2 cellular contexts compared by ENCODE assay signal in the genomic region with DNA sequence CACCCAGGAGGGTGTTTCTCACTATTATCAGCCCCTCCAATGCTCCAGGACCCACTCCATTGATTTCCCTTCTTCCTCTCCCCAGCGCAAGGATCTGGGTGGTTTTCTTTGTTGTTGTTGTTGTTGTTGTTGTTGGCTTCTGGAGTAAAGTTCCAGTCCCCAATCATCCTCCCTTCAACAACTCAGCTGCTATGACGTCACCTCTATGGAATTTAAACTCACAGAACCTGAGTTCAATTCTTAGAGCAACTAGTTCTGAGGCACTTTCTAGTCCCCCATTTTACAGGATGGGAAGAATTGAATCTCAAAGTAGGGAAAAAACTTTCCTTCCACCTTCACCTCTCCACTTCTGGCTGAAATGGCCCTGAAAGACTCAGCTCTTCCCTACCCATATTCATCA.
TF ChIP-seq lines count a peak whose summit lies in the region.

No MANE protein-coding gene starts in this region.

TF ChIP-seq in GM23338, 12 proteins besides CTCF, POLR2A, EP300 and RAD21 (continues in another document):
- TF ChIP-seq, protein P1, sequence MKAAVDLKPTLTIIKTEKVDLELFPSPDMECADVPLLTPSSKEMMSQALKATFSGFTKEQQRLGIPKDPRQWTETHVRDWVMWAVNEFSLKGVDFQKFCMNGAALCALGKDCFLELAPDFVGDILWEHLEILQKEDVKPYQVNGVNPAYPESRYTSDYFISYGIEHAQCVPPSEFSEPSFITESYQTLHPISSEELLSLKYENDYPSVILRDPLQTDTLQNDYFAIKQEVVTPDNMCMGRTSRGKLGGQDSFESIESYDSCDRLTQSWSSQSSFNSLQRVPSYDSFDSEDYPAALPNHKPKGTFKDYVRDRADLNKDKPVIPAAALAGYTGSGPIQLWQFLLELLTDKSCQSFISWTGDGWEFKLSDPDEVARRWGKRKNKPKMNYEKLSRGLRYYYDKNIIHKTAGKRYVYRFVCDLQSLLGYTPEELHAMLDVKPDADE (IDR thresholded peaks at IDR 0.05), result no peak
- no peak for TF ChIP-seq EZH2 (IDR thresholded peaks at IDR 0.05; ENCODE audit: low read depth, unreplicated experiment)
- no peak for TF ChIP-seq CREB1 (CRISPR knock-in tag; IDR thresholded peaks at IDR 0.05; ENCODE audit: low read depth)
- TF ChIP-seq POLR2AphosphoS5 (IDR thresholded peaks at IDR 0.05; ENCODE audit: low read depth), result no peak
- TF ChIP-seq, protein P2, sequence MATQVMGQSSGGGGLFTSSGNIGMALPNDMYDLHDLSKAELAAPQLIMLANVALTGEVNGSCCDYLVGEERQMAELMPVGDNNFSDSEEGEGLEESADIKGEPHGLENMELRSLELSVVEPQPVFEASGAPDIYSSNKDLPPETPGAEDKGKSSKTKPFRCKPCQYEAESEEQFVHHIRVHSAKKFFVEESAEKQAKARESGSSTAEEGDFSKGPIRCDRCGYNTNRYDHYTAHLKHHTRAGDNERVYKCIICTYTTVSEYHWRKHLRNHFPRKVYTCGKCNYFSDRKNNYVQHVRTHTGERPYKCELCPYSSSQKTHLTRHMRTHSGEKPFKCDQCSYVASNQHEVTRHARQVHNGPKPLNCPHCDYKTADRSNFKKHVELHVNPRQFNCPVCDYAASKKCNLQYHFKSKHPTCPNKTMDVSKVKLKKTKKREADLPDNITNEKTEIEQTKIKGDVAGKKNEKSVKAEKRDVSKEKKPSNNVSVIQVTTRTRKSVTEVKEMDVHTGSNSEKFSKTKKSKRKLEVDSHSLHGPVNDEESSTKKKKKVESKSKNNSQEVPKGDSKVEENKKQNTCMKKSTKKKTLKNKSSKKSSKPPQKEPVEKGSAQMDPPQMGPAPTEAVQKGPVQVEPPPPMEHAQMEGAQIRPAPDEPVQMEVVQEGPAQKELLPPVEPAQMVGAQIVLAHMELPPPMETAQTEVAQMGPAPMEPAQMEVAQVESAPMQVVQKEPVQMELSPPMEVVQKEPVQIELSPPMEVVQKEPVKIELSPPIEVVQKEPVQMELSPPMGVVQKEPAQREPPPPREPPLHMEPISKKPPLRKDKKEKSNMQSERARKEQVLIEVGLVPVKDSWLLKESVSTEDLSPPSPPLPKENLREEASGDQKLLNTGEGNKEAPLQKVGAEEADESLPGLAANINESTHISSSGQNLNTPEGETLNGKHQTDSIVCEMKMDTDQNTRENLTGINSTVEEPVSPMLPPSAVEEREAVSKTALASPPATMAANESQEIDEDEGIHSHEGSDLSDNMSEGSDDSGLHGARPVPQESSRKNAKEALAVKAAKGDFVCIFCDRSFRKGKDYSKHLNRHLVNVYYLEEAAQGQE (IDR thresholded peaks at IDR 0.05; ENCODE audit: unreplicated experiment), result no peak
- no peak for TF ChIP-seq ZNF114 (CRISPR knock-in tag; IDR thresholded peaks at IDR 0.05)
- no peak for TF ChIP-seq ZNF331 (CRISPR knock-in tag; IDR thresholded peaks at IDR 0.05; ENCODE audit: low read depth)
- TF ChIP-seq JUNB (IDR thresholded peaks at IDR 0.05; ENCODE audit: unreplicated experiment), result no peak
- TF ChIP-seq NANOG (IDR thresholded peaks at IDR 0.05; ENCODE audit: borderline replicate concordance), result no peak
- TF ChIP-seq, protein P3, sequence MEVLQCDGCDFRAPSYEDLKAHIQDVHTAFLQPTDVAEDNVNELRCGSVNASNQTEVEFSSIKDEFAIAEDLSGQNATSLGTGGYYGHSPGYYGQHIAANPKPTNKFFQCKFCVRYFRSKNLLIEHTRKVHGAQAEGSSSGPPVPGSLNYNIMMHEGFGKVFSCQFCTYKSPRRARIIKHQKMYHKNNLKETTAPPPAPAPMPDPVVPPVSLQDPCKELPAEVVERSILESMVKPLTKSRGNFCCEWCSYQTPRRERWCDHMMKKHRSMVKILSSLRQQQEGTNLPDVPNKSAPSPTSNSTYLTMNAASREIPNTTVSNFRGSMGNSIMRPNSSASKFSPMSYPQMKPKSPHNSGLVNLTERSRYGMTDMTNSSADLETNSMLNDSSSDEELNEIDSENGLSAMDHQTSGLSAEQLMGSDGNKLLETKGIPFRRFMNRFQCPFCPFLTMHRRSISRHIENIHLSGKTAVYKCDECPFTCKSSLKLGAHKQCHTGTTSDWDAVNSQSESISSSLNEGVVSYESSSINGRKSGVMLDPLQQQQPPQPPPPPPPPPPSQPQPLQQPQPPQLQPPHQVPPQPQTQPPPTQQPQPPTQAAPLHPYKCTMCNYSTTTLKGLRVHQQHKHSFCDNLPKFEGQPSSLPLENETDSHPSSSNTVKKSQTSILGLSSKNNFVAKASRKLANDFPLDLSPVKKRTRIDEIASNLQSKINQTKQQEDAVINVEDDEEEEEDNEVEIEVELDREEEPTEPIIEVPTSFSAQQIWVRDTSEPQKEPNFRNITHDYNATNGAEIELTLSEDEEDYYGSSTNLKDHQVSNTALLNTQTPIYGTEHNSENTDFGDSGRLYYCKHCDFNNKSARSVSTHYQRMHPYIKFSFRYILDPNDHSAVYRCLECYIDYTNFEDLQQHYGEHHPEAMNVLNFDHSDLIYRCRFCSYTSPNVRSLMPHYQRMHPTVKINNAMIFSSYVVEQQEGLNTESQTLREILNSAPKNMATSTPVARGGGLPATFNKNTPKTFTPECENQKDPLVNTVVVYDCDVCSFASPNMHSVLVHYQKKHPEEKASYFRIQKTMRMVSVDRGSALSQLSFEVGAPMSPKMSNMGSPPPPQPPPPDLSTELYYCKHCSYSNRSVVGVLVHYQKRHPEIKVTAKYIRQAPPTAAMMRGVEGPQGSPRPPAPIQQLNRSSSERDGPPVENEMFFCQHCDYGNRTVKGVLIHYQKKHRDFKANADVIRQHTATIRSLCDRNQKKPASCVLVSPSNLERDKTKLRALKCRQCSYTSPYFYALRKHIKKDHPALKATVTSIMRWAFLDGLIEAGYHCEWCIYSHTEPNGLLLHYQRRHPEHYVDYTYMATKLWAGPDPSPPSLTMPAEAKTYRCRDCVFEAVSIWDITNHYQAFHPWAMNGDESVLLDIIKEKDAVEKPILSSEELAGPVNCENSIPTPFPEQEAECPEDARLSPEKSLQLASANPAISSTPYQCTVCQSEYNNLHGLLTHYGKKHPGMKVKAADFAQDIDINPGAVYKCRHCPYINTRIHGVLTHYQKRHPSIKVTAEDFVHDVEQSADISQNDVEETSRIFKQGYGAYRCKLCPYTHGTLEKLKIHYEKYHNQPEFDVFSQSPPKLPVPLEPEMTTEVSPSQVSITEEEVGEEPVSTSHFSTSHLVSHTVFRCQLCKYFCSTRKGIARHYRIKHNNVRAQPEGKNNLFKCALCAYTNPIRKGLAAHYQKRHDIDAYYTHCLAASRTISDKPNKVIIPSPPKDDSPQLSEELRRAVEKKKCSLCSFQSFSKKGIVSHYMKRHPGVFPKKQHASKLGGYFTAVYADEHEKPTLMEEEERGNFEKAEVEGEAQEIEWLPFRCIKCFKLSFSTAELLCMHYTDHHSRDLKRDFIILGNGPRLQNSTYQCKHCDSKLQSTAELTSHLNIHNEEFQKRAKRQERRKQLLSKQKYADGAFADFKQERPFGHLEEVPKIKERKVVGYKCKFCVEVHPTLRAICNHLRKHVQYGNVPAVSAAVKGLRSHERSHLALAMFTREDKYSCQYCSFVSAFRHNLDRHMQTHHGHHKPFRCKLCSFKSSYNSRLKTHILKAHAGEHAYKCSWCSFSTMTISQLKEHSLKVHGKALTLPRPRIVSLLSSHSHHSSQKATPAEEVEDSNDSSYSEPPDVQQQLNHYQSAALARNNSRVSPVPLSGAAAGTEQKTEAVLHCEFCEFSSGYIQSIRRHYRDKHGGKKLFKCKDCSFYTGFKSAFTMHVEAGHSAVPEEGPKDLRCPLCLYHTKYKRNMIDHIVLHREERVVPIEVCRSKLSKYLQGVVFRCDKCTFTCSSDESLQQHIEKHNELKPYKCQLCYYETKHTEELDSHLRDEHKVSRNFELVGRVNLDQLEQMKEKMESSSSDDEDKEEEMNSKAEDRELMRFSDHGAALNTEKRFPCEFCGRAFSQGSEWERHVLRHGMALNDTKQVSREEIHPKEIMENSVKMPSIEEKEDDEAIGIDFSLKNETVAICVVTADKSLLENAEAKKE (CRISPR knock-in tag; IDR thresholded peaks at IDR 0.05), result no peak

TF ChIP-seq in H1, 55 proteins besides CTCF, POLR2A, EP300 and RAD21:
- TF ChIP-seq MAFK (IDR thresholded peaks at IDR 0.05; ENCODE audit: low read depth, low read length), result no peak
- TF ChIP-seq JUND (IDR thresholded peaks at IDR 0.05; ENCODE audit: low read length), result peak; percentile 61; the same call in 1 of the 2 replicates
